ENCODE assay signal across 9 cellular contexts in the genomic region with DNA sequence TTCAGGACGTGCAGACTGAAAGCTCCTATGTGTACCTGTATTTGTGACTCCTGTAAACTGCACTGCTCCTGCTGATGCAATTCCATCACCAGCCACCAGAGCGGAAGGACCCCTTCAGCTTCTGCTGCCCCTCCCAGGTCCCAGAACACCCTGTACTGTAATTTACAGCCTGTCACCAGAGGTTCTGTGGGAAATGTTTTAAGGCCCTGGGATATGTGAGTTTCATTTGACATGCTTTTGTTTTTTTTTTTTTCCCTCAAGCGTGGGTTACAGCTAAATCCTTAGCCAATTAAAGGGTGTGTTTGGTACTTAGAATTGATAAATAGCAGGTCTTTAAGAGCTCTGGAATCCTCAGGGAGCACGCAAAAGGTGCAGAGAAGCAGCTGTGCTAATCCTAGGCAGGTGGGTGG.
A peak's percentile ranks its signal among the peaks of the same experiment; 100 is the strongest.
DNase-seq lines count a peak whose midpoint lies in the region; ATAC-seq and TF ChIP-seq lines count a peak whose summit lies in the region.
"Had no signal": no experiment of that assay in that cellular context is flagged by ENCODE, and none has a peak within 500 bp of the region (broad histone marks: within the 10 kb centered on the region; RNA-seq: fewer than 3 reads in every experiment).

No MANE protein-coding gene starts in this region.

- H3K4me3 Mint-ChIP-seq in activated CD4-positive, alpha-beta memory T cell treated with anti-CD3 and anti-CD28 coated beads, Interleukin-2, amount 10 ng/mL, durations not matched to agents 7 days and 5 days, result no peak overlapping the region
- no peak overlapping the region for H3K4me3 Mint-ChIP-seq in activated T-cell treated with anti-CD3 and anti-CD28 coated beads, Interleukin-2, amount 50 U/mL, for 24 hours
- H3K4me3 Mint-ChIP-seq: activated B cell treated with CpG ODN at 0.5 μM for 24 hours had no signal

- no peak overlapping the region for H3K4me3 ChIP-seq in vagina

- CTCF ChIA-PET in activated CD4-positive, alpha-beta memory T cell treated with anti-CD3 and anti-CD28 coated beads, Interleukin-2, amount 10 ng/mL, durations not matched to agents 7 days and 5 days (lab: Charles Lee), result no interaction called here

- intact Hi-C loops in vagina (cut with DNase I), result no loop called here

- DNase-seq in LoVo (ENCODE audit: low spot score) (peak; percentile 27), left kidney (ENCODE audit: low read depth, low spot score) (peak; percentile 90), vagina (ENCODE audit: extremely low spot score in 2 of 2) (no peak)
- DNase-seq in activated CD4-positive, alpha-beta memory T cell treated with anti-CD3 and anti-CD28 coated beads, Interleukin-2, amount 10 ng/mL, durations not matched to agents 7 days and 5 days, result no peak
- no peak for DNase-seq in activated T-cell treated with anti-CD3 and anti-CD28 coated beads, Interleukin-2, amount 50 U/mL, for 24 hours
- DNase-seq: activated B cell treated with CpG ODN at 0.5 μM for 24 hours had no signal

- no peak overlapping the region for H3K27ac ChIP-seq in vagina

- no peaks in the 10 kb centered on the region for H3K9me3 ChIP-seq in vagina

- no peaks in the 10 kb centered on the region for H3K36me3 ChIP-seq in vagina

- H3K4me1 ChIP-seq in vagina, result no peaks in the 10 kb centered on the region

- no peak overlapping the region for H3K27ac Mint-ChIP-seq in activated CD4-positive, alpha-beta memory T cell treated with anti-CD3 and anti-CD28 coated beads, Interleukin-2, amount 10 ng/mL, durations not matched to agents 7 days and 5 days
- no peak overlapping the region for H3K27ac Mint-ChIP-seq in activated T-cell treated with anti-CD3 and anti-CD28 coated beads, Interleukin-2, amount 50 U/mL, for 24 hours
- H3K27ac Mint-ChIP-seq: activated B cell treated with CpG ODN at 0.5 μM for 24 hours had no signal

- H3K4me1 Mint-ChIP-seq in activated CD4-positive, alpha-beta memory T cell treated with anti-CD3 and anti-CD28 coated beads, Interleukin-2, amount 10 ng/mL, durations not matched to agents 7 days and 5 days, result no peaks in the 10 kb centered on the region
- H3K4me1 Mint-ChIP-seq in activated T-cell treated with anti-CD3 and anti-CD28 coated beads, Interleukin-2, amount 50 U/mL, for 24 hours (ENCODE audit: low read depth), result no peaks in the 10 kb centered on the region

- no peaks in the 10 kb centered on the region for H3K27me3 ChIP-seq in vagina

- TF ChIP-seq CTCF in GM12872 (IDR thresholded peaks at IDR 0.05; ENCODE audit: insufficient read depth, low read depth, low read length) (peak; percentile 87), vagina (IDR thresholded peaks at IDR 0.05) (no peak)

- no peaks in the 10 kb centered on the region for H3K36me3 Mint-ChIP-seq in activated CD4-positive, alpha-beta memory T cell treated with anti-CD3 and anti-CD28 coated beads, Interleukin-2, amount 10 ng/mL, durations not matched to agents 7 days and 5 days (ENCODE audit: low read depth)
- H3K36me3 Mint-ChIP-seq in activated T-cell treated with anti-CD3 and anti-CD28 coated beads, Interleukin-2, amount 50 U/mL, for 24 hours (ENCODE audit: low read depth), result no peaks in the 10 kb centered on the region

- POLR2A ChIA-PET in activated CD4-positive, alpha-beta memory T cell treated with anti-CD3 and anti-CD28 coated beads, Interleukin-2, amount 10 ng/mL, durations not matched to agents 7 days and 5 days (lab: Charles Lee), result no interaction called here

- no peak for TF ChIP-seq POLR2A in vagina (IDR thresholded peaks at IDR 0.05)

- no peaks in the 10 kb centered on the region for H3K9me3 Mint-ChIP-seq in activated CD4-positive, alpha-beta memory T cell treated with anti-CD3 and anti-CD28 coated beads, Interleukin-2, amount 10 ng/mL, durations not matched to agents 7 days and 5 days
- H3K9me3 Mint-ChIP-seq in activated T-cell treated with anti-CD3 and anti-CD28 coated beads, Interleukin-2, amount 50 U/mL, for 24 hours, result no peaks in the 10 kb centered on the region
- H3K9me3 Mint-ChIP-seq: activated B cell treated with CpG ODN at 0.5 μM for 24 hours had no signal

- peak; percentile 66 for ATAC-seq in GM21619 (IDR thresholded peaks at IDR 0.05; ENCODE audit: unreplicated experiment)
- peak; percentile 85 for ATAC-seq in SK-N-SH treated with all-trans-retinoic acid at 6 μM for 48 hours

- H3K27me3 Mint-ChIP-seq in activated CD4-positive, alpha-beta memory T cell treated with anti-CD3 and anti-CD28 coated beads, Interleukin-2, amount 10 ng/mL, durations not matched to agents 7 days and 5 days, result no peaks in the 10 kb centered on the region
- no peaks in the 10 kb centered on the region for H3K27me3 Mint-ChIP-seq in activated T-cell treated with anti-CD3 and anti-CD28 coated beads, Interleukin-2, amount 50 U/mL, for 24 hours
- H3K27me3 Mint-ChIP-seq: activated B cell treated with CpG ODN at 0.5 μM for 24 hours had no signal

TF ChIP-seq in SK-N-SH treated with all-trans-retinoic acid at 6 μM for 48 hours, 23 proteins besides CTCF, POLR2A, EP300 and RAD21:
- TF ChIP-seq ARNTL (CRISPR knock-in tag; IDR thresholded peaks at IDR 0.05; ENCODE audit: borderline replicate concordance, low read depth) (no peak), ZNF8 (CRISPR knock-in tag; IDR thresholded peaks at IDR 0.05) (no peak), ESRRG (CRISPR knock-in tag; IDR thresholded peaks at IDR 0.05) (no peak), ZNF565 (CRISPR knock-in tag; conservative IDR thresholded peaks at IDR 0.05; ENCODE audit: low read depth) (no peak), SNAI2 (CRISPR knock-in tag; IDR thresholded peaks at IDR 0.05) (no peak), ZNF70 (CRISPR knock-in tag; IDR thresholded peaks at IDR 0.05) (no peak), ZFP30 (CRISPR knock-in tag; IDR thresholded peaks at IDR 0.05) (no peak), ISL1 (CRISPR knock-in tag; IDR thresholded peaks at IDR 0.05) (no peak), TCF4 (CRISPR knock-in tag; IDR thresholded peaks at IDR 0.05; ENCODE audit: borderline replicate concordance) (no peak), TOX (CRISPR knock-in tag; IDR thresholded peaks at IDR 0.05; ENCODE audit: borderline replicate concordance) (no peak), BACH2 (CRISPR knock-in tag; IDR thresholded peaks at IDR 0.05; ENCODE audit: borderline replicate concordance) (no peak)
- TF ChIP-seq, protein P1, sequence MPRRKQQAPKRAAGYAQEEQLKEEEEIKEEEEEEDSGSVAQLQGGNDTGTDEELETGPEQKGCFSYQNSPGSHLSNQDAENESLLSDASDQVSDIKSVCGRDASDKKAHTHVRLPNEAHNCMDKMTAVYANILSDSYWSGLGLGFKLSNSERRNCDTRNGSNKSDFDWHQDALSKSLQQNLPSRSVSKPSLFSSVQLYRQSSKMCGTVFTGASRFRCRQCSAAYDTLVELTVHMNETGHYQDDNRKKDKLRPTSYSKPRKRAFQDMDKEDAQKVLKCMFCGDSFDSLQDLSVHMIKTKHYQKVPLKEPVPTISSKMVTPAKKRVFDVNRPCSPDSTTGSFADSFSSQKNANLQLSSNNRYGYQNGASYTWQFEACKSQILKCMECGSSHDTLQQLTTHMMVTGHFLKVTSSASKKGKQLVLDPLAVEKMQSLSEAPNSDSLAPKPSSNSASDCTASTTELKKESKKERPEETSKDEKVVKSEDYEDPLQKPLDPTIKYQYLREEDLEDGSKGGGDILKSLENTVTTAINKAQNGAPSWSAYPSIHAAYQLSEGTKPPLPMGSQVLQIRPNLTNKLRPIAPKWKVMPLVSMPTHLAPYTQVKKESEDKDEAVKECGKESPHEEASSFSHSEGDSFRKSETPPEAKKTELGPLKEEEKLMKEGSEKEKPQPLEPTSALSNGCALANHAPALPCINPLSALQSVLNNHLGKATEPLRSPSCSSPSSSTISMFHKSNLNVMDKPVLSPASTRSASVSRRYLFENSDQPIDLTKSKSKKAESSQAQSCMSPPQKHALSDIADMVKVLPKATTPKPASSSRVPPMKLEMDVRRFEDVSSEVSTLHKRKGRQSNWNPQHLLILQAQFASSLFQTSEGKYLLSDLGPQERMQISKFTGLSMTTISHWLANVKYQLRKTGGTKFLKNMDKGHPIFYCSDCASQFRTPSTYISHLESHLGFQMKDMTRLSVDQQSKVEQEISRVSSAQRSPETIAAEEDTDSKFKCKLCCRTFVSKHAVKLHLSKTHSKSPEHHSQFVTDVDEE (CRISPR knock-in tag; IDR thresholded peaks at IDR 0.05), result no peak
- TF ChIP-seq, protein P2, sequence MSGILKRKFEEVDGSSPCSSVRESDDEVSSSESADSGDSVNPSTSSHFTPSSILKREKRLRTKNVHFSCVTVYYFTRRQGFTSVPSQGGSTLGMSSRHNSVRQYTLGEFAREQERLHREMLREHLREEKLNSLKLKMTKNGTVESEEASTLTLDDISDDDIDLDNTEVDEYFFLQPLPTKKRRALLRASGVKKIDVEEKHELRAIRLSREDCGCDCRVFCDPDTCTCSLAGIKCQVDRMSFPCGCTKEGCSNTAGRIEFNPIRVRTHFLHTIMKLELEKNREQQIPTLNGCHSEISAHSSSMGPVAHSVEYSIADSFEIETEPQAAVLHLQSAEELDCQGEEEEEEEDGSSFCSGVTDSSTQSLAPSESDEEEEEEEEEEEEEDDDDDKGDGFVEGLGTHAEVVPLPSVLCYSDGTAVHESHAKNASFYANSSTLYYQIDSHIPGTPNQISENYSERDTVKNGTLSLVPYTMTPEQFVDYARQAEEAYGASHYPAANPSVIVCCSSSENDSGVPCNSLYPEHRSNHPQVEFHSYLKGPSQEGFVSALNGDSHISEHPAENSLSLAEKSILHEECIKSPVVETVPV (CRISPR knock-in tag; IDR thresholded peaks at IDR 0.05), result no peak
- TF ChIP-seq, protein P3, sequence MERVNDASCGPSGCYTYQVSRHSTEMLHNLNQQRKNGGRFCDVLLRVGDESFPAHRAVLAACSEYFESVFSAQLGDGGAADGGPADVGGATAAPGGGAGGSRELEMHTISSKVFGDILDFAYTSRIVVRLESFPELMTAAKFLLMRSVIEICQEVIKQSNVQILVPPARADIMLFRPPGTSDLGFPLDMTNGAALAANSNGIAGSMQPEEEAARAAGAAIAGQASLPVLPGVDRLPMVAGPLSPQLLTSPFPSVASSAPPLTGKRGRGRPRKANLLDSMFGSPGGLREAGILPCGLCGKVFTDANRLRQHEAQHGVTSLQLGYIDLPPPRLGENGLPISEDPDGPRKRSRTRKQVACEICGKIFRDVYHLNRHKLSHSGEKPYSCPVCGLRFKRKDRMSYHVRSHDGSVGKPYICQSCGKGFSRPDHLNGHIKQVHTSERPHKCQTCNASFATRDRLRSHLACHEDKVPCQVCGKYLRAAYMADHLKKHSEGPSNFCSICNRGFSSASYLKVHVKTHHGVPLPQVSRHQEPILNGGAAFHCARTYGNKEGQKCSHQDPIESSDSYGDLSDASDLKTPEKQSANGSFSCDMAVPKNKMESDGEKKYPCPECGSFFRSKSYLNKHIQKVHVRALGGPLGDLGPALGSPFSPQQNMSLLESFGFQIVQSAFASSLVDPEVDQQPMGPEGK (CRISPR knock-in tag; IDR thresholded peaks at IDR 0.05; ENCODE audit: borderline replicate concordance), result no peak

Comparison
In these comparisons a context has a peak if more than half of its experiments do, and no peak if none do; other contexts are left out.
1. DNase-seq: peak in LoVo (single experiment) and left kidney (single experiment); none in activated CD4-positive, alpha-beta memory T cell treated with anti-CD3 and anti-CD28 coated beads, Interleukin-2, amount 10 ng/mL, durations not matched to agents 7 days and 5 days (single experiment), vagina (0 of 2) and activated T-cell treated with anti-CD3 and anti-CD28 coated beads, Interleukin-2, amount 50 U/mL, for 24 hours (single experiment).